In the genomic region with DNA sequence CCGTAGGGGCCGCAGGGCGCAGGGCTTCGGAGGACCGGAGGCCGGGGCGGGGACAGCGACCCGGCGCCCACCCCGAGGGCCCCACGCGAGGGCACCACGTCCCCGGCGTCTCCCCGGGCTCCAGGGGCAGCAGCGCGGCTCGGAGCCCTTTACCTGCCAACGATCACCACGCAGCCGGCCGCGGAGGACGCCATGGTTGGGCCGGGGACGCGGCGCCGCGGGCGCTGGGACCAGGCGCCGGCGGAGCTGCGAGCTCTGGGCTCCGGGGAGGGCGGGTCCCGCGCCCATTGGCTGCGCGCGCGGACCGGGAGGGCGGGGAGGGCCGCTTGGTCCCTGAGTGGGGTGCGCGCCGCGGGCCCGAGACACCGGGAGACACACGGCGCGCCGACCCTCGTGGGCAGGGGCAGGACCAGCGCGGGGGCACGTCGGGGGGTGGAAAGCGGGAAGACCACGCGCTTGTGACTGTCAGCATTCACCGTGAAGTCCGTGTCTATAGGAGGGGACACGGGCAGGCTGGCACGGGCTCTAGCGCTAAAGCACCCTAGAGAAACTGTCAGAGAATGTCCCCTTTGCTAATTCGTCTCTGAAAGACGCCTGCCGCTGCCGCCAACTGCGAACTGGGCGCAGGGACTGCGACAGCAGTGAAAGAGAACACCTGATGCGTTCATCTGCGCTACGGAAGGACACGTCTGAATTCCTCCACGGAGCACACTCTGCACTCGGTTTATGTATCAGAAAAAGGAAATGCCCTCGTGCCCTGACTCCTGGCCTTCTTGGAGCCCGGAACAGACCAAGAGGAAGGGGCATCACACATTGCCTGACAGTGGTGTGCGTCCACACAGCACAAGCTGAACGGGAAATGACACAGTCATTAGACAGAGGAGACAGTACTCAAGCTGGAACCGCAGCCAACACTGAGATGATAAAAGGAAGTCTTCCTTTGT, we compare ENCODE assay signal across 8 cellular contexts. TPM values are rescaled to one million over a fixed set of nuclear protein-coding genes. Genes with fewer than 3 reads are reported as not detected.
A peak's percentile ranks its signal among the peaks of the same experiment; 100 is the strongest.
DNase-seq lines count a peak whose midpoint lies in the region; ATAC-seq, FAIRE-seq and TF ChIP-seq lines count a peak whose summit lies in the region.

CRYL1 (minus strand) TSS at position 257 of the 944 bp plus-strand sequence; CDS start at position 194, 63 bp downstream.

- H3K4me3 Mint-ChIP-seq in IgD-negative memory B cell (peak within 1 kb of the TSS; percentile 91 to 97 (median 94)), nephron progenitor cell (peak within 1 kb of the TSS; percentile 80)
- peak within 1 kb of the TSS; percentile 88 for H3K4me3 Mint-ChIP-seq in stimulated activated naive CD8-positive, alpha-beta T cell treated with anti-CD3 and anti-CD28 coated beads, Interleukin-15, Interleukin-2, amounts not matched to agents 100 ng/mL and 50 ng/mL, for 24 hours

- H3K4me1 Mint-ChIP-seq in IgD-negative memory B cell (peaks cover 9 to 15% (median 10%) of the 10 kb centered on the region in 3 donors), nephron progenitor cell (peaks cover 5% of the 10 kb centered on the region)
- peaks cover 31% of the 10 kb centered on the region for H3K4me1 Mint-ChIP-seq in stimulated activated naive CD8-positive, alpha-beta T cell treated with anti-CD3 and anti-CD28 coated beads, Interleukin-15, Interleukin-2, amounts not matched to agents 100 ng/mL and 50 ng/mL, for 24 hours (ENCODE audit: low read depth)

- H3K27ac Mint-ChIP-seq in IgD-negative memory B cell, result peak within 1 kb of the TSS; percentile 44 to 66 (median 63)
- no peak within 1 kb of the TSS for H3K27ac Mint-ChIP-seq in nephron progenitor cell
- H3K27ac Mint-ChIP-seq in stimulated activated naive CD8-positive, alpha-beta T cell treated with anti-CD3 and anti-CD28 coated beads, Interleukin-15, Interleukin-2, amounts not matched to agents 100 ng/mL and 50 ng/mL, for 24 hours, result peak within 1 kb of the TSS; percentile 94

- no peak for FAIRE-seq in D721Med (lab: Jason Lieb, UNC)

- H3K36me3 Mint-ChIP-seq in IgD-negative memory B cell, result peaks cover 3% of the 10 kb centered on the region
- H3K36me3 Mint-ChIP-seq in nephron progenitor cell (ENCODE audit: low read depth), result no peaks in the 10 kb centered on the region
- no peaks in the 10 kb centered on the region for H3K36me3 Mint-ChIP-seq in stimulated activated naive CD8-positive, alpha-beta T cell treated with anti-CD3 and anti-CD28 coated beads, Interleukin-15, Interleukin-2, amounts not matched to agents 100 ng/mL and 50 ng/mL, for 24 hours (ENCODE audit: low read depth)

- peak; percentile 44 for DNase-seq in D721Med (ENCODE audit: insufficient read length, low spot score)
- peak; percentile 52 to 69 for DNase-seq in SHP77 (lab: John Stamatoyannopoulos, UW)
- DNase-seq in activated effector memory CD4-positive, alpha-beta T cell treated with Interleukin-2 at 50 U/mL for 16 hours, result peak; percentile 69
- DNase-seq in fibroblast of the conjunctiva (ENCODE audit: low read depth), result peak; percentile 9
- peak; percentile 74 for DNase-seq in nephron progenitor cell

- H3K9me3 Mint-ChIP-seq in IgD-negative memory B cell (no peaks in the 10 kb centered on the region), nephron progenitor cell (no peaks in the 10 kb centered on the region)
- no peaks in the 10 kb centered on the region for H3K9me3 Mint-ChIP-seq in stimulated activated naive CD8-positive, alpha-beta T cell treated with anti-CD3 and anti-CD28 coated beads, Interleukin-15, Interleukin-2, amounts not matched to agents 100 ng/mL and 50 ng/mL, for 24 hours

- TF ChIP-seq CTCF in D721Med (IDR thresholded peaks at IDR 0.05; ENCODE audit: insufficient read depth, missing control alignments) (no peak), nephron progenitor cell (IDR thresholded peaks at IDR 0.05) (no peak)

- H3K27me3 Mint-ChIP-seq in IgD-negative memory B cell (no peaks in the 10 kb centered on the region), nephron progenitor cell (ENCODE audit: low read depth, poor library complexity) (peaks cover 70% of the 10 kb centered on the region)
- no peaks in the 10 kb centered on the region for H3K27me3 Mint-ChIP-seq in stimulated activated naive CD8-positive, alpha-beta T cell treated with anti-CD3 and anti-CD28 coated beads, Interleukin-15, Interleukin-2, amounts not matched to agents 100 ng/mL and 50 ng/mL, for 24 hours

- peak; percentile 85 for ATAC-seq in GM21515 (IDR thresholded peaks at IDR 0.05; ENCODE audit: unreplicated experiment)

RNA-seq across cellular contexts. Expression of gene CRYL1, which starts in this region (rescaled TPM):
- 32.3 TPM for polyA plus RNA-seq in IgD-negative memory B cell

Comparison
In these comparisons a context has a peak if more than half of its experiments do, and no peak if none do; other contexts are left out.
1. Peak in every context shown above with its lines: DNase-seq and ATAC-seq.
2. DNase-seq: peak in every context shown above with its lines; median percentile 74 in nephron progenitor cell; 69 in activated effector memory CD4-positive, alpha-beta T cell treated with Interleukin-2 at 50 U/mL for 16 hours; 60 in SHP77; 44 in D721Med; 9 in fibroblast of the conjunctiva.